7 cellular contexts compared by ENCODE assay signal in genomic region chr3:64400706-64401105, GRCh38.
"Had no signal": no experiment of that assay in that cellular context is flagged by ENCODE, and none has a peak within 500 bp of the region (broad histone marks: within the 10 kb centered on the region; RNA-seq: fewer than 3 reads in every experiment).

No MANE protein-coding gene starts in this region.

- H3K4me3 ChIP-seq: GM12878 had no signal

- ATAC-seq: GM12878 had no signal

- DNase-seq: GDM1, GF-D8 had no signal

- FAIRE-seq: G401.6, GM12878, GM12891, GM18507, GM19239 had no signal
